ENCODE assay signal across 8 cellular contexts in the genomic region with DNA sequence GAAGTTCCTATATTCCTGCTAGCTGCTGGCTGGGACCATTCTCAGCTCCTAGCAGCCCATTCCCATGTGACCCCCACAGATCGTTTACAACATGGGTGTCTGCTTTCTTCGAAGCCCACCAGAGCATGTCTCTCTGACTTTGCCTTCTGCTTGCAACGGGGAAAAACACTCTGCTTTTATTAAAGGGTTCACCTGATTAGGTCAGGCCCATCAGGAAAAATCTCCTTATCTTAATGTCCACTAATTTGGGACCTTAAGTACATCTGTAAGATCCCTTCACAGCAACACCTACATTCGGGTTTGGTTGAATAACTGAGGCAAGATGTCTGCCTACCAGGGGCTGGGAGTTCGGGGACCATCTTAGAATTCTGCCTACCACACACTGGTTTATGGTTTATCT.
"Had no signal": no experiment of that assay in that cellular context is flagged by ENCODE, and none has a peak within 500 bp of the region (broad histone marks: within the 10 kb centered on the region; RNA-seq: fewer than 3 reads in every experiment).

No MANE protein-coding gene starts in this region.

- DNase-seq: GDM1, GF-D8 had no signal

- ATAC-seq: GM12878 had no signal

- H3K4me3 ChIP-seq: GM12878 had no signal

- FAIRE-seq: G401.6, GM12878, GM12891, GM12892, GM18507, GM19239 had no signal
